Comparison of ENCODE assay signal across 23 cellular contexts in the genomic region with DNA sequence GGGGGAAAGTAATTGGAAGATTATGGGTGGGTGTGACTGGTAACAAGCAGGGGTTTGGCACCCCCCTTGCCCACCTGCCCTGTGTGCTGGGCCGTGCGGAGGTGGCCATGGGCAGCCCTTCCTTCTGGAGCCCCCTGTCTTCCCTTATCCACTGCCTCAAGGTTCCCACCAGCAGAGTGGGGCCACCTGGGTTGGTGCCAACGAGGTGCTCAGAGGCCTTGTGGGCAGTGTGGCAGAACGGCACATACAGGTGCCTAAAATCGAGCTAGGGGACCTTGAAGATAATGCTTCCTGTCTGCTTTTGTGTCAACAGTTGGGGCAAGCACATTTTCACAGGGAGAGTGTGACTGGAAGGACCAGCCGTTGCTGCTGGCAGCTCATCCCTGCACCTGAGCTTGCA.
"Had no signal": no experiment of that assay in that cellular context is flagged by ENCODE, and none has a peak within 500 bp of the region (broad histone marks: within the 10 kb centered on the region; RNA-seq: fewer than 3 reads in every experiment).

No MANE protein-coding gene starts in this region.

- H3K4me3 Mint-ChIP-seq: dendritic cell treated with granulocyte-macrophage colony-stimulating factor and Interleukin-4, amounts not matched to agents 40 ng/mL and 50 ng/mL, for 4 days; mesothelial cell of epicardium; naive B cell; natural killer cell treated with Interleukin-12 subunit alpha and Interleukin-12 subunit beta and Interleukin-15 and Interleukin-18, amount 100 ng/mL, for 72 hours; neural crest cell; stimulated activated effector memory CD8-positive, alpha-beta T cell treated with anti-CD3 and anti-CD28 coated beads, Interleukin-12 subunit alpha, Interleukin-12 subunit beta, amount 100 ng/mL, for 72 hours; type B pancreatic cell had no signal

- H3K9me3 ChIP-seq: colonic mucosa, left lung, mucosa of descending colon, ovary, psoas muscle, testis, tibial artery had no signal

- H3K27me3 Mint-ChIP-seq: dendritic cell treated with granulocyte-macrophage colony-stimulating factor and Interleukin-4, amounts not matched to agents 40 ng/mL and 50 ng/mL, for 4 days; type B pancreatic cell had no signal

- H3K36me3 ChIP-seq: colonic mucosa, left lung, ovary, sigmoid colon, tibial artery had no signal

- H3K36me3 Mint-ChIP-seq: mesothelial cell of epicardium; naive B cell; natural killer cell treated with Interleukin-12 subunit alpha and Interleukin-12 subunit beta and Interleukin-15 and Interleukin-18, amount 100 ng/mL, for 72 hours; stimulated activated effector memory CD8-positive, alpha-beta T cell treated with anti-CD3 and anti-CD28 coated beads, Interleukin-12 subunit alpha, Interleukin-12 subunit beta, amount 100 ng/mL, for 72 hours; type B pancreatic cell had no signal

- ATAC-seq: left cardiac atrium; left lung; mucosa of descending colon; psoas muscle; right cardiac atrium; stimulated activated effector memory CD8-positive, alpha-beta T cell treated with anti-CD3 and anti-CD28 coated beads, Interleukin-12 subunit alpha, Interleukin-12 subunit beta, amount 100 ng/mL, for 72 hours; stimulated activated naive CD8-positive, alpha-beta T cell treated with anti-CD3 and anti-CD28 coated beads, Interleukin-15, Interleukin-2, amounts not matched to agents 100 U/mL and 50 U/mL, for 24 hours had no signal

- H3K4me1 ChIP-seq: colonic mucosa, left lung, psoas muscle, sigmoid colon, testis, tibial artery had no signal

- DNase-seq: colonic mucosa; effector memory CD4-positive, alpha-beta T cell; erythroblast; left cardiac atrium; left lung; mesenchymal stem cell; mucosa of descending colon; naive B cell; ovary; psoas muscle; right cardiac atrium; sigmoid colon; stimulated activated CD4-positive, alpha-beta T cell treated with anti-CD3 and anti-CD28 coated beads, Interleukin-2, amount 100 ng/mL, for 24 hours; stimulated activated CD4-positive, alpha-beta T cell treated with anti-CD3 and anti-CD28 coated beads, Interleukin-4, amount 100 ng/mL, for 24 hours; stimulated activated naive CD8-positive, alpha-beta T cell treated with anti-CD3 and anti-CD28 coated beads, Interleukin-15, Interleukin-2, amounts not matched to agents 100 U/mL and 50 U/mL, for 24 hours; testis had no signal

- H3K9me3 Mint-ChIP-seq: dendritic cell treated with granulocyte-macrophage colony-stimulating factor and Interleukin-4, amounts not matched to agents 40 ng/mL and 50 ng/mL, for 4 days; natural killer cell treated with Interleukin-12 subunit alpha and Interleukin-12 subunit beta and Interleukin-15 and Interleukin-18, amount 100 ng/mL, for 72 hours; neural crest cell; stimulated activated effector memory CD8-positive, alpha-beta T cell treated with anti-CD3 and anti-CD28 coated beads, Interleukin-12 subunit alpha, Interleukin-12 subunit beta, amount 100 ng/mL, for 72 hours; type B pancreatic cell had no signal

- H3K27me3 ChIP-seq: colonic mucosa, left lung, ovary, sigmoid colon, testis had no signal

- H3K27ac Mint-ChIP-seq: dendritic cell treated with granulocyte-macrophage colony-stimulating factor and Interleukin-4, amounts not matched to agents 40 ng/mL and 50 ng/mL, for 4 days; mesothelial cell of epicardium; naive B cell; natural killer cell treated with Interleukin-12 subunit alpha and Interleukin-12 subunit beta and Interleukin-15 and Interleukin-18, amount 100 ng/mL, for 72 hours; stimulated activated effector memory CD8-positive, alpha-beta T cell treated with anti-CD3 and anti-CD28 coated beads, Interleukin-12 subunit alpha, Interleukin-12 subunit beta, amount 100 ng/mL, for 72 hours; type B pancreatic cell had no signal

- H3K27ac ChIP-seq: colonic mucosa, left lung, ovary, psoas muscle, sigmoid colon, testis, tibial artery had no signal

- H3K4me1 Mint-ChIP-seq: mesothelial cell of epicardium; stimulated activated effector memory CD8-positive, alpha-beta T cell treated with anti-CD3 and anti-CD28 coated beads, Interleukin-12 subunit alpha, Interleukin-12 subunit beta, amount 100 ng/mL, for 72 hours had no signal

- H3K4me3 ChIP-seq: colonic mucosa, left lung, mucosa of descending colon, ovary, psoas muscle, sigmoid colon, testis, tibial artery had no signal
